In genomic region chr10:114393482-114393881, GRCh38 we compare ENCODE assay signal across 16 cellular contexts. TPM values are rescaled to one million over a fixed set of nuclear protein-coding genes. Genes with fewer than 3 reads are reported as not detected.
DNase-seq lines count a peak whose midpoint lies in the region; ATAC-seq and TF ChIP-seq lines count a peak whose summit lies in the region.
"Had no signal": no experiment of that assay in that cellular context is flagged by ENCODE, and none has a peak within 500 bp of the region (broad histone marks: within the 10 kb centered on the region; RNA-seq: fewer than 3 reads in every experiment).

No MANE protein-coding gene starts in this region.

- H3K27ac ChIP-seq in parathyroid adenoma (peak overlapping the region; percentile 91), gastrocnemius medialis (peak overlapping the region in 1 of 4 donors; percentile 50), OCI-LY7 (ENCODE audit: low read depth, low read length, poor library complexity, severe bottlenecking) (no peak overlapping the region)
- H3K27ac ChIP-seq: suprapubic skin had no signal

- H3K27me3 Mint-ChIP-seq in brain = peaks cover 48% of the 10 kb centered on the region

- H3K9ac ChIP-seq in parathyroid adenoma = no peak overlapping the region

- TF ChIP-seq CTCF in brain (conservative IDR thresholded peaks at IDR 0.05) (no peak), fibroblast of villous mesenchyme (IDR thresholded peaks at IDR 0.05; ENCODE audit: insufficient read depth, low read depth, low read length) (no peak), parathyroid adenoma (IDR thresholded peaks at IDR 0.05) (no peak), gastrocnemius medialis (IDR thresholded peaks at IDR 0.05 in 4 of 5, conservative IDR thresholded peaks at IDR 0.05 in 1 of 5) (no peak), OCI-LY7 (conservative IDR thresholded peaks at IDR 0.05; ENCODE audit: low read length) (no peak)

- POLR2A ChIA-PET in OCI-LY7 (lab: Charles Lee) = no interaction called here

- TF ChIP-seq POLR2A in gastrocnemius medialis (IDR thresholded peaks at IDR 0.05) = no peak

- intact Hi-C loops in gastrocnemius medialis (cut with DNase I; ENCODE audit: low total_unique reads) (no loop called here), OCI-LY7 (cut with micrococcal nuclease; ENCODE audit: unreplicated experiment) (loop anchor here (5.0 kb wide), 1 partner anchor 91 kb away; no protein-coding TSS in a partner anchor)

- H3K9me3 Mint-ChIP-seq in brain = no peaks in the 10 kb centered on the region
- H3K9me3 Mint-ChIP-seq: effector memory CD8-positive, alpha-beta T cell; immature natural killer cell; WTC11 had no signal

- H3K9me3 ChIP-seq in parathyroid adenoma (ENCODE audit: control insufficient read depth, low read length) (no peaks in the 10 kb centered on the region), gastrocnemius medialis (no peaks in the 10 kb centered on the region), OCI-LY7 (ENCODE audit: low read length) (no peaks in the 10 kb centered on the region)
- H3K9me3 ChIP-seq: suprapubic skin had no signal

- H3K4me1 ChIP-seq in parathyroid adenoma (peaks cover 93% of the 10 kb centered on the region), gastrocnemius medialis (peaks cover 6 to 13% of the 10 kb centered on the region in 2 donors), OCI-LY7 (ENCODE audit: insufficient read depth, low read length, poor library complexity, severe bottlenecking) (no peaks in the 10 kb centered on the region)

- H3K4me2 ChIP-seq in parathyroid adenoma (ENCODE audit: low read length) (peak overlapping the region; percentile 47), OCI-LY7 (ENCODE audit: low read length) (no peak overlapping the region)

- CTCF ChIA-PET in OCI-LY7 (lab: Charles Lee; ENCODE audit: unreplicated experiment) = no interaction called here

- H4K20me1 ChIP-seq in OCI-LY7 (ENCODE audit: insufficient read depth, low read length) = no peaks in the 10 kb centered on the region

- H3K4me3 ChIP-seq in fibroblast of villous mesenchyme (ENCODE audit: low read depth, low read length) (no peak overlapping the region), parathyroid adenoma (ENCODE audit: low read depth, low read length) (peak overlapping the region; percentile 26), gastrocnemius medialis (no peak overlapping the region), OCI-LY7 (ENCODE audit: low read depth, low read length, poor library complexity, severe bottlenecking) (no peak overlapping the region)
- H3K4me3 ChIP-seq: suprapubic skin had no signal

- ATAC-seq in gastrocnemius medialis = no peak
- ATAC-seq: effector memory CD8-positive, alpha-beta T cell had no signal

- no peaks in the 10 kb centered on the region for H3K36me3 ChIP-seq in parathyroid adenoma (ENCODE audit: control insufficient read depth, insufficient read depth, low read length)
- H3K36me3 ChIP-seq in gastrocnemius medialis = no peaks in the 10 kb centered on the region
- H3K36me3 ChIP-seq in OCI-LY7 (ENCODE audit: insufficient read depth, low read length) = no peaks in the 10 kb centered on the region
- H3K36me3 ChIP-seq: suprapubic skin had no signal

- H3K27ac Mint-ChIP-seq in brain = peak overlapping the region in 3 of 5 experiments; percentile 25 to 76 (median 37)
- H3K27ac Mint-ChIP-seq: effector memory CD8-positive, alpha-beta T cell; immature natural killer cell; WTC11 had no signal

- H3K27me3 ChIP-seq in parathyroid adenoma (ENCODE audit: control insufficient read depth, insufficient read depth, low read length) = no peaks in the 10 kb centered on the region
- peaks cover 3 to 14% (median 5%) of the 10 kb centered on the region in 3 donors for H3K27me3 ChIP-seq in gastrocnemius medialis
- H3K27me3 ChIP-seq: suprapubic skin had no signal

- H3K9me2 ChIP-seq in OCI-LY7 (ENCODE audit: insufficient read depth, low read length) = no peaks in the 10 kb centered on the region

- in situ Hi-C loops in gastrocnemius medialis (cut with MboI; ENCODE audit: low sequenced_read_pairs in 4 of 4) = no loop called here

- H3K4me1 Mint-ChIP-seq in brain = peaks cover 41% of the 10 kb centered on the region
- H3K4me1 Mint-ChIP-seq: immature natural killer cell had no signal

- peaks cover 87% of the 10 kb centered on the region for H3K79me2 ChIP-seq in parathyroid adenoma
- H3K79me2 ChIP-seq in OCI-LY7 (ENCODE audit: insufficient read depth, low read depth, low read length) = no peaks in the 10 kb centered on the region

- peak; percentile 51 for DNase-seq in Daoy (ENCODE audit: low read depth)
- DNase-seq in fibroblast of villous mesenchyme (ENCODE audit: low read depth) = peak; percentile 77
- no peak for DNase-seq in gastrocnemius medialis
- no peak for DNase-seq in OCI-LY7 (ENCODE audit: low spot score)
- DNase-seq in activated CD4-positive, alpha-beta T cell treated with anti-CD3 and anti-CD28 coated beads for 48 hours = no peak
- no peak for DNase-seq in GOT3 (lab: John Stamatoyannopoulos, UW)
- DNase-seq: activated naive CD4-positive, alpha-beta T cell; effector memory CD8-positive, alpha-beta T cell; immature natural killer cell; NCI-H146; NCI-H524; stimulated activated CD4-positive, alpha-beta T cell treated with anti-CD3 and anti-CD28 coated beads, Interleukin-15, amount 100 ng/mL, for 24 hours had no signal

- BruUV-seq in OCI-LY7 (replicated peaks; lab: Mats Ljungman, UMichigan) = no TSS peak

- H2AFZ ChIP-seq in parathyroid adenoma (no peak overlapping the region), OCI-LY7 (ENCODE audit: low read length) (no peak overlapping the region)

- H3K4me3 Mint-ChIP-seq in brain = no peak overlapping the region
- H3K4me3 Mint-ChIP-seq: effector memory CD8-positive, alpha-beta T cell; immature natural killer cell; WTC11 had no signal

- no peaks in the 10 kb centered on the region for H3K36me3 Mint-ChIP-seq in brain
- H3K36me3 Mint-ChIP-seq: immature natural killer cell, WTC11 had no signal

RNA-seq across cellular contexts. Expression of gene AFAP1L2, which starts 10.8 kb away (rescaled TPM):
- total RNA-seq in Daoy (2014; rRNA removed; shearing (Covaris generic)) = 10.9 and 17.1 TPM in 2 replicates
- 7.5 TPM for polyA plus RNA-seq in brain (ENCODE audit: insufficient read depth, low read depth, low replicate concordance)
- 5.5 and 7.3 TPM in 2 replicates for total RNA-seq in fibroblast of villous mesenchyme
- total RNA-seq in gastrocnemius medialis = 1 to 10 TPM; 1.3 to 3.5 (median 2.1) TPM
- 0.59 and 2.3 TPM in 2 replicates for total RNA-seq in OCI-LY7 (2014; rRNA removed; shearing (Covaris generic))
- 8.6 and 10.5 TPM in 2 replicates for total RNA-seq in OCI-LY7 (2022)

Comparison
In these comparisons a context has a peak if more than half of its experiments do, and no peak if none do; other contexts are left out.
1. DNase-seq: peak in Daoy (single experiment) and fibroblast of villous mesenchyme (single experiment); none in gastrocnemius medialis (0 of 2), OCI-LY7 (single experiment), activated CD4-positive, alpha-beta T cell treated with anti-CD3 and anti-CD28 coated beads for 48 hours (single experiment) and GOT3 (single experiment).